Comparison of ENCODE assay signal across 1 cellular context in the genomic region with DNA sequence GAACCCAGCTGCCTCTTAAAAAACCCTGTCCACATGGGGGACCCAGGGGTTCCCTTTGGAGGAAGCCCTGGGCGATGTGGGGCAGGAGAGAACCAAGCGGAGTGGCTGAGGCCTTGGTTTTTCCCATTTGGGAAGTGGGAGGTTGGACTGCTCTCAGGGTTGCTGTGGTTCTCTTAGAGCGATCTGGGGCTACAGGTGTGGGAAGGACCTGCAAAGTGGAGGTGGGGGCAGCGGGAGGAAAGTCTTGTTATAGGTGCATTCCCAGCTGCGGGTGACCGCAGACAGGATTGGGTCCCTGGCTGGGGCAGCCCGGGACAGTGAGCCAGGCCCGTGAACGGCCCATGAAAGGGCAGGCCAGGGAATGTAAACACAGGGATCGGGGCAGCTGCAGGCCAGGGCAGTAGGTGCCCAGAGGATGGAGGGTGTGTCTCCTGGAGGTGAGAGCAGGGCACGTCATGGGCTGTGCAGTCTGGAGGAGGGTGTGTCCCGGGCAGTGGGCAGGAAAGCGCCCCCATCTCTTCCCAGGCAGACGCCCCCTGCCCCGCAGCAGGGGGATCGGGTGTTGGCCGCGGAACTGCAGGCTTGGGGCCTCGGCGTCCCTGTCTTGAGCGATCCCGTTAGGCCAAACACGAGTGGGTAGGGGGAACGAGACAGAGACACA.
TF ChIP-seq lines count a peak whose summit lies in the region.

No MANE protein-coding gene starts in this region.

TF ChIP-seq in GM23338, 12 proteins besides CTCF, POLR2A, EP300 and RAD21 (continued from another document):
- no peak for TF ChIP-seq STAT1 (IDR thresholded peaks at IDR 0.05; ENCODE audit: unreplicated experiment)
- TF ChIP-seq NANOG (IDR thresholded peaks at IDR 0.05; ENCODE audit: borderline replicate concordance), result no peak
- TF ChIP-seq POLR2AphosphoS5 (IDR thresholded peaks at IDR 0.05; ENCODE audit: low read depth), result no peak
- no peak for TF ChIP-seq JUNB (IDR thresholded peaks at IDR 0.05; ENCODE audit: unreplicated experiment)
- TF ChIP-seq ZNF114 (CRISPR knock-in tag; IDR thresholded peaks at IDR 0.05), result no peak
- TF ChIP-seq, protein P1, sequence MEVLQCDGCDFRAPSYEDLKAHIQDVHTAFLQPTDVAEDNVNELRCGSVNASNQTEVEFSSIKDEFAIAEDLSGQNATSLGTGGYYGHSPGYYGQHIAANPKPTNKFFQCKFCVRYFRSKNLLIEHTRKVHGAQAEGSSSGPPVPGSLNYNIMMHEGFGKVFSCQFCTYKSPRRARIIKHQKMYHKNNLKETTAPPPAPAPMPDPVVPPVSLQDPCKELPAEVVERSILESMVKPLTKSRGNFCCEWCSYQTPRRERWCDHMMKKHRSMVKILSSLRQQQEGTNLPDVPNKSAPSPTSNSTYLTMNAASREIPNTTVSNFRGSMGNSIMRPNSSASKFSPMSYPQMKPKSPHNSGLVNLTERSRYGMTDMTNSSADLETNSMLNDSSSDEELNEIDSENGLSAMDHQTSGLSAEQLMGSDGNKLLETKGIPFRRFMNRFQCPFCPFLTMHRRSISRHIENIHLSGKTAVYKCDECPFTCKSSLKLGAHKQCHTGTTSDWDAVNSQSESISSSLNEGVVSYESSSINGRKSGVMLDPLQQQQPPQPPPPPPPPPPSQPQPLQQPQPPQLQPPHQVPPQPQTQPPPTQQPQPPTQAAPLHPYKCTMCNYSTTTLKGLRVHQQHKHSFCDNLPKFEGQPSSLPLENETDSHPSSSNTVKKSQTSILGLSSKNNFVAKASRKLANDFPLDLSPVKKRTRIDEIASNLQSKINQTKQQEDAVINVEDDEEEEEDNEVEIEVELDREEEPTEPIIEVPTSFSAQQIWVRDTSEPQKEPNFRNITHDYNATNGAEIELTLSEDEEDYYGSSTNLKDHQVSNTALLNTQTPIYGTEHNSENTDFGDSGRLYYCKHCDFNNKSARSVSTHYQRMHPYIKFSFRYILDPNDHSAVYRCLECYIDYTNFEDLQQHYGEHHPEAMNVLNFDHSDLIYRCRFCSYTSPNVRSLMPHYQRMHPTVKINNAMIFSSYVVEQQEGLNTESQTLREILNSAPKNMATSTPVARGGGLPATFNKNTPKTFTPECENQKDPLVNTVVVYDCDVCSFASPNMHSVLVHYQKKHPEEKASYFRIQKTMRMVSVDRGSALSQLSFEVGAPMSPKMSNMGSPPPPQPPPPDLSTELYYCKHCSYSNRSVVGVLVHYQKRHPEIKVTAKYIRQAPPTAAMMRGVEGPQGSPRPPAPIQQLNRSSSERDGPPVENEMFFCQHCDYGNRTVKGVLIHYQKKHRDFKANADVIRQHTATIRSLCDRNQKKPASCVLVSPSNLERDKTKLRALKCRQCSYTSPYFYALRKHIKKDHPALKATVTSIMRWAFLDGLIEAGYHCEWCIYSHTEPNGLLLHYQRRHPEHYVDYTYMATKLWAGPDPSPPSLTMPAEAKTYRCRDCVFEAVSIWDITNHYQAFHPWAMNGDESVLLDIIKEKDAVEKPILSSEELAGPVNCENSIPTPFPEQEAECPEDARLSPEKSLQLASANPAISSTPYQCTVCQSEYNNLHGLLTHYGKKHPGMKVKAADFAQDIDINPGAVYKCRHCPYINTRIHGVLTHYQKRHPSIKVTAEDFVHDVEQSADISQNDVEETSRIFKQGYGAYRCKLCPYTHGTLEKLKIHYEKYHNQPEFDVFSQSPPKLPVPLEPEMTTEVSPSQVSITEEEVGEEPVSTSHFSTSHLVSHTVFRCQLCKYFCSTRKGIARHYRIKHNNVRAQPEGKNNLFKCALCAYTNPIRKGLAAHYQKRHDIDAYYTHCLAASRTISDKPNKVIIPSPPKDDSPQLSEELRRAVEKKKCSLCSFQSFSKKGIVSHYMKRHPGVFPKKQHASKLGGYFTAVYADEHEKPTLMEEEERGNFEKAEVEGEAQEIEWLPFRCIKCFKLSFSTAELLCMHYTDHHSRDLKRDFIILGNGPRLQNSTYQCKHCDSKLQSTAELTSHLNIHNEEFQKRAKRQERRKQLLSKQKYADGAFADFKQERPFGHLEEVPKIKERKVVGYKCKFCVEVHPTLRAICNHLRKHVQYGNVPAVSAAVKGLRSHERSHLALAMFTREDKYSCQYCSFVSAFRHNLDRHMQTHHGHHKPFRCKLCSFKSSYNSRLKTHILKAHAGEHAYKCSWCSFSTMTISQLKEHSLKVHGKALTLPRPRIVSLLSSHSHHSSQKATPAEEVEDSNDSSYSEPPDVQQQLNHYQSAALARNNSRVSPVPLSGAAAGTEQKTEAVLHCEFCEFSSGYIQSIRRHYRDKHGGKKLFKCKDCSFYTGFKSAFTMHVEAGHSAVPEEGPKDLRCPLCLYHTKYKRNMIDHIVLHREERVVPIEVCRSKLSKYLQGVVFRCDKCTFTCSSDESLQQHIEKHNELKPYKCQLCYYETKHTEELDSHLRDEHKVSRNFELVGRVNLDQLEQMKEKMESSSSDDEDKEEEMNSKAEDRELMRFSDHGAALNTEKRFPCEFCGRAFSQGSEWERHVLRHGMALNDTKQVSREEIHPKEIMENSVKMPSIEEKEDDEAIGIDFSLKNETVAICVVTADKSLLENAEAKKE (CRISPR knock-in tag; IDR thresholded peaks at IDR 0.05), result no peak
- TF ChIP-seq, protein P2, sequence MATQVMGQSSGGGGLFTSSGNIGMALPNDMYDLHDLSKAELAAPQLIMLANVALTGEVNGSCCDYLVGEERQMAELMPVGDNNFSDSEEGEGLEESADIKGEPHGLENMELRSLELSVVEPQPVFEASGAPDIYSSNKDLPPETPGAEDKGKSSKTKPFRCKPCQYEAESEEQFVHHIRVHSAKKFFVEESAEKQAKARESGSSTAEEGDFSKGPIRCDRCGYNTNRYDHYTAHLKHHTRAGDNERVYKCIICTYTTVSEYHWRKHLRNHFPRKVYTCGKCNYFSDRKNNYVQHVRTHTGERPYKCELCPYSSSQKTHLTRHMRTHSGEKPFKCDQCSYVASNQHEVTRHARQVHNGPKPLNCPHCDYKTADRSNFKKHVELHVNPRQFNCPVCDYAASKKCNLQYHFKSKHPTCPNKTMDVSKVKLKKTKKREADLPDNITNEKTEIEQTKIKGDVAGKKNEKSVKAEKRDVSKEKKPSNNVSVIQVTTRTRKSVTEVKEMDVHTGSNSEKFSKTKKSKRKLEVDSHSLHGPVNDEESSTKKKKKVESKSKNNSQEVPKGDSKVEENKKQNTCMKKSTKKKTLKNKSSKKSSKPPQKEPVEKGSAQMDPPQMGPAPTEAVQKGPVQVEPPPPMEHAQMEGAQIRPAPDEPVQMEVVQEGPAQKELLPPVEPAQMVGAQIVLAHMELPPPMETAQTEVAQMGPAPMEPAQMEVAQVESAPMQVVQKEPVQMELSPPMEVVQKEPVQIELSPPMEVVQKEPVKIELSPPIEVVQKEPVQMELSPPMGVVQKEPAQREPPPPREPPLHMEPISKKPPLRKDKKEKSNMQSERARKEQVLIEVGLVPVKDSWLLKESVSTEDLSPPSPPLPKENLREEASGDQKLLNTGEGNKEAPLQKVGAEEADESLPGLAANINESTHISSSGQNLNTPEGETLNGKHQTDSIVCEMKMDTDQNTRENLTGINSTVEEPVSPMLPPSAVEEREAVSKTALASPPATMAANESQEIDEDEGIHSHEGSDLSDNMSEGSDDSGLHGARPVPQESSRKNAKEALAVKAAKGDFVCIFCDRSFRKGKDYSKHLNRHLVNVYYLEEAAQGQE (IDR thresholded peaks at IDR 0.05; ENCODE audit: unreplicated experiment), result no peak
- no peak for TF ChIP-seq EZH2phosphoT487 (IDR thresholded peaks at IDR 0.05; ENCODE audit: unreplicated experiment)
